Comparison of ENCODE assay signal across 1 cellular context in the genomic region with DNA sequence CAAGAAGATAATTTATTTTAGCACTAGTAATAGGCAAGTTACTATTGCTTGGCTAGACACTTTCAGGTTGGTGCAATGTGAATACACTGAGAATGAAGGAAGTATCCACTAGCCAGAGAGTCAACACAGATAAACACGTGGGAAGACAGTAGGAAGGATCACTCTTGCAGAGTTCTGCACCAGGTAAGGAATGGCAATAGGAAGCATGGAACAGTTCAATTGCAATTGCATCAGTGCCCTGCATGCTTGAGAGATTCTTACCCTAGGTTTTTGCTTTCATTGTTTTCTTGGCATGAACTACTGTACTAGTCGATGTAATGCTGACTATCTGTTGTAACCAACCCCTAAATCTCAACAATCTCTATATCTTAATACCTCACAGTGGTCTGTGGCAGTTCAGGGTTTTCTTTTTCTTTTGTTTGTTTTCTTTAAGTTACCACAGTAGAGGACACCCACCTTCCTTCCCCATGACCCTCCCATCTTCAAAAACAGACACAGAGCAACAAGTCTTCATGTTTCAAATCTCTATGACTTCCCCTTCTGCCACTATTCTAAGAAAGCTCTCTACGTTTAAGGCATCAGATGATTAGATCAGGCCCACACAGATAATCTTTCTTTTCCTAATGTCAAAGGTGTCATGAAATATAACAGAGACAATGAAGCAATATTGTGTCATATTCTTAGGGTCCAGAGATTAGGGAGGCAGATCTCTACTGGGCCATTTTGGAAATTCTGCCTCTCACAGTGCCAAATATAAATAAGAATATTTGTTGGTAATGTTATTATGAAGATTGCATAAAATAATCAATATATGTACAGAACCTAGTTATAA.
TF ChIP-seq lines count a peak whose summit lies in the region.

No MANE protein-coding gene starts in this region.

TF ChIP-seq in GM12878, 131 proteins besides CTCF, POLR2A, EP300 and RAD21:
- TF ChIP-seq, protein P1, sequence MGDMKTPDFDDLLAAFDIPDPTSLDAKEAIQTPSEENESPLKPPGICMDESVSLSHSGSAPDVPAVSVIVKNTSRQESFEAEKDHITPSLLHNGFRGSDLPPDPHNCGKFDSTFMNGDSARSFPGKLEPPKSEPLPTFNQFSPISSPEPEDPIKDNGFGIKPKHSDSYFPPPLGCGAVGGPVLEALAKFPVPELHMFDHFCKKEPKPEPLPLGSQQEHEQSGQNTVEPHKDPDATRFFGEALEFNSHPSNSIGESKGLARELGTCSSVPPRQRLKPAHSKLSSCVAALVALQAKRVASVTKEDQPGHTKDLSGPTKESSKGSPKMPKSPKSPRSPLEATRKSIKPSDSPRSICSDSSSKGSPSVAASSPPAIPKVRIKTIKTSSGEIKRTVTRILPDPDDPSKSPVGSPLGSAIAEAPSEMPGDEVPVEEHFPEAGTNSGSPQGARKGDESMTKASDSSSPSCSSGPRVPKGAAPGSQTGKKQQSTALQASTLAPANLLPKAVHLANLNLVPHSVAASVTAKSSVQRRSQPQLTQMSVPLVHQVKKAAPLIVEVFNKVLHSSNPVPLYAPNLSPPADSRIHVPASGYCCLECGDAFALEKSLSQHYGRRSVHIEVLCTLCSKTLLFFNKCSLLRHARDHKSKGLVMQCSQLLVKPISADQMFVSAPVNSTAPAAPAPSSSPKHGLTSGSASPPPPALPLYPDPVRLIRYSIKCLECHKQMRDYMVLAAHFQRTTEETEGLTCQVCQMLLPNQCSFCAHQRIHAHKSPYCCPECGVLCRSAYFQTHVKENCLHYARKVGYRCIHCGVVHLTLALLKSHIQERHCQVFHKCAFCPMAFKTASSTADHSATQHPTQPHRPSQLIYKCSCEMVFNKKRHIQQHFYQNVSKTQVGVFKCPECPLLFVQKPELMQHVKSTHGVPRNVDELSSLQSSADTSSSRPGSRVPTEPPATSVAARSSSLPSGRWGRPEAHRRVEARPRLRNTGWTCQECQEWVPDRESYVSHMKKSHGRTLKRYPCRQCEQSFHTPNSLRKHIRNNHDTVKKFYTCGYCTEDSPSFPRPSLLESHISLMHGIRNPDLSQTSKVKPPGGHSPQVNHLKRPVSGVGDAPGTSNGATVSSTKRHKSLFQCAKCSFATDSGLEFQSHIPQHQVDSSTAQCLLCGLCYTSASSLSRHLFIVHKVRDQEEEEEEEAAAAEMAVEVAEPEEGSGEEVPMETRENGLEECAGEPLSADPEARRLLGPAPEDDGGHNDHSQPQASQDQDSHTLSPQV (IDR thresholded peaks at IDR 0.05), result no peak
- TF ChIP-seq YBX1 (IDR thresholded peaks at IDR 0.05) (no peak), ZNF622 (IDR thresholded peaks at IDR 0.05) (no peak), NRF1 (conservative IDR thresholded peaks at IDR 0.05; ENCODE audit: low read depth, low read length) (no peak), MTA3 (IDR thresholded peaks at IDR 0.05; ENCODE audit: borderline replicate concordance, low read length) (no peak), CREM (IDR thresholded peaks at IDR 0.05; ENCODE audit: low read depth) (no peak), SUPT20H (IDR thresholded peaks at IDR 0.05; ENCODE audit: borderline replicate concordance, control insufficient read depth, low read depth, low read length) (no peak), TCF12 (IDR thresholded peaks at IDR 0.05; ENCODE audit: low read depth, low read length) (no peak), SMARCA5 (IDR thresholded peaks at IDR 0.05) (no peak), MYC (IDR thresholded peaks at IDR 0.05; ENCODE audit: insufficient read depth, insufficient read length, insufficient replicate concordance, low read length, severe bottlenecking) (no peak)
- TF ChIP-seq, protein P2, sequence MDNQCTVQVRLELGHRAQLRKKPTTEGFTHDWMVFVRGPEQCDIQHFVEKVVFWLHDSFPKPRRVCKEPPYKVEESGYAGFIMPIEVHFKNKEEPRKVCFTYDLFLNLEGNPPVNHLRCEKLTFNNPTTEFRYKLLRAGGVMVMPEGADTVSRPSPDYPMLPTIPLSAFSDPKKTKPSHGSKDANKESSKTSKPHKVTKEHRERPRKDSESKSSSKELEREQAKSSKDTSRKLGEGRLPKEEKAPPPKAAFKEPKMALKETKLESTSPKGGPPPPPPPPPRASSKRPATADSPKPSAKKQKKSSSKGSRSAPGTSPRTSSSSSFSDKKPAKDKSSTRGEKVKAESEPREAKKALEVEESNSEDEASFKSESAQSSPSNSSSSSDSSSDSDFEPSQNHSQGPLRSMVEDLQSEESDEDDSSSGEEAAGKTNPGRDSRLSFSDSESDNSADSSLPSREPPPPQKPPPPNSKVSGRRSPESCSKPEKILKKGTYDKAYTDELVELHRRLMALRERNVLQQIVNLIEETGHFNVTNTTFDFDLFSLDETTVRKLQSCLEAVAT (IDR thresholded peaks at IDR 0.05), result no peak
- TF ChIP-seq, protein P3, sequence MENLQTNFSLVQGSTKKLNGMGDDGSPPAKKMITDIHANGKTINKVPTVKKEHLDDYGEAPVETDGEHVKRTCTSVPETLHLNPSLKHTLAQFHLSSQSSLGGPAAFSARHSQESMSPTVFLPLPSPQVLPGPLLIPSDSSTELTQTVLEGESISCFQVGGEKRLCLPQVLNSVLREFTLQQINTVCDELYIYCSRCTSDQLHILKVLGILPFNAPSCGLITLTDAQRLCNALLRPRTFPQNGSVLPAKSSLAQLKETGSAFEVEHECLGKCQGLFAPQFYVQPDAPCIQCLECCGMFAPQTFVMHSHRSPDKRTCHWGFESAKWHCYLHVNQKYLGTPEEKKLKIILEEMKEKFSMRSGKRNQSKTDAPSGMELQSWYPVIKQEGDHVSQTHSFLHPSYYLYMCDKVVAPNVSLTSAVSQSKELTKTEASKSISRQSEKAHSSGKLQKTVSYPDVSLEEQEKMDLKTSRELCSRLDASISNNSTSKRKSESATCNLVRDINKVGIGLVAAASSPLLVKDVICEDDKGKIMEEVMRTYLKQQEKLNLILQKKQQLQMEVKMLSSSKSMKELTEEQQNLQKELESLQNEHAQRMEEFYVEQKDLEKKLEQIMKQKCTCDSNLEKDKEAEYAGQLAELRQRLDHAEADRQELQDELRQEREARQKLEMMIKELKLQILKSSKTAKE (IDR thresholded peaks at IDR 0.05; ENCODE audit: low read depth, poor library complexity, severe bottlenecking), result no peak
- TF ChIP-seq, protein P4, sequence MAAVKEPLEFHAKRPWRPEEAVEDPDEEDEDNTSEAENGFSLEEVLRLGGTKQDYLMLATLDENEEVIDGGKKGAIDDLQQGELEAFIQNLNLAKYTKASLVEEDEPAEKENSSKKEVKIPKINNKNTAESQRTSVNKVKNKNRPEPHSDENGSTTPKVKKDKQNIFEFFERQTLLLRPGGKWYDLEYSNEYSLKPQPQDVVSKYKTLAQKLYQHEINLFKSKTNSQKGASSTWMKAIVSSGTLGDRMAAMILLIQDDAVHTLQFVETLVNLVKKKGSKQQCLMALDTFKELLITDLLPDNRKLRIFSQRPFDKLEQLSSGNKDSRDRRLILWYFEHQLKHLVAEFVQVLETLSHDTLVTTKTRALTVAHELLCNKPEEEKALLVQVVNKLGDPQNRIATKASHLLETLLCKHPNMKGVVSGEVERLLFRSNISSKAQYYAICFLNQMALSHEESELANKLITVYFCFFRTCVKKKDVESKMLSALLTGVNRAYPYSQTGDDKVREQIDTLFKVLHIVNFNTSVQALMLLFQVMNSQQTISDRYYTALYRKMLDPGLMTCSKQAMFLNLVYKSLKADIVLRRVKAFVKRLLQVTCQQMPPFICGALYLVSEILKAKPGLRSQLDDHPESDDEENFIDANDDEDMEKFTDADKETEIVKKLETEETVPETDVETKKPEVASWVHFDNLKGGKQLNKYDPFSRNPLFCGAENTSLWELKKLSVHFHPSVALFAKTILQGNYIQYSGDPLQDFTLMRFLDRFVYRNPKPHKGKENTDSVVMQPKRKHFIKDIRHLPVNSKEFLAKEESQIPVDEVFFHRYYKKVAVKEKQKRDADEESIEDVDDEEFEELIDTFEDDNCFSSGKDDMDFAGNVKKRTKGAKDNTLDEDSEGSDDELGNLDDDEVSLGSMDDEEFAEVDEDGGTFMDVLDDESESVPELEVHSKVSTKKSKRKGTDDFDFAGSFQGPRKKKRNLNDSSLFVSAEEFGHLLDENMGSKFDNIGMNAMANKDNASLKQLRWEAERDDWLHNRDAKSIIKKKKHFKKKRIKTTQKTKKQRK (IDR thresholded peaks at IDR 0.05; ENCODE audit: low read depth, low read length), result no peak
